Comparison of ENCODE assay signal across 13 cellular contexts in the genomic region with DNA sequence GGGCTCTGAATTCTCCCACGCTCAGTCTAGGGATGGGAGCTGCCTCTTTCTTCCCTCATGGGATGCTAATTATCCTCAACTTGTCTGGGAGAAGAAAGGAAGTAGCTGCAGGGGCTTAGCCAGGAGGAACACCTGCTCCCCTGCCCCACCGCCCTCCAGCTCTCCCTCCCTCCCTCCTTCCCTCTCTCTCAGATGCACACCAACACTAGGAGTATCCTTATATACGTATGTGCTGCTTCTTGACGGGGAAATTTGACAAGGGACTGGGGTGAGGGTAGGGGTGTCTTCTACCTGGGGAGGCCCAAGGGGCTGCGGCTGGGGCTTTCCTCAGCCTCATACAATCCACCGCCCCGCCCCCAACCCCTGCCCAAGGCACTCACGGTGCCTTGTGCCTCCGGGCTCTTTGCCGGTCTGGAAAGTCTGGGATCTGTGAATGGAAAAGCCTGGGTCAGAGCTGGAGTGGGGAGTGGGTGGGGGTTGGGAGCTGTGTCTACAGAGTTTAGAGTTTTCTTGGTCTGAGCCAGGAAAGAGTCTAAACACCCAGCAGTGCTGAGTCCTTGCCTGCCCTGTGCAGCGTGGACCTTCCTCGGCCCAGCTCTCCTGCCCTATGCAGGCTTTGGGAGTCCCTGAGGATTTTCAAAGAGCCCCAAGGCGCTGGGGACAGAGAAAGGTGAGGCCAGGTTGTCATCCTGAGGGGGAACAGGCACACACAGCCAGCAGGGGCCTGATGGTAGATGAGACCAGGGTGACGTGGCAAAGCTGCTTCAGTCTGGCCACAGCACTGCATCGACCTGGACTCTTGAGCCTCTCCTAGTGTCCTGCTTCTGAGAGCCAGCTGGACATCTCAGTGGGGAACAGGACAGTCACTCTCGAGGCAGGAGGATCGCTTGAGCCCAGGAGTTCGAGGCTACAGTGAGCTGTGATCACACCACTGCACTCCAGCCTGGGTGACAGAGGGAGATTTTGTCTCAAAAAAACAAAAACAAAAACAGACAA. TPM values are rescaled to one million over a fixed set of nuclear protein-coding genes. Genes with fewer than 3 reads are reported as not detected.
DNase-seq lines count a peak whose midpoint lies in the region; ATAC-seq and TF ChIP-seq lines count a peak whose summit lies in the region.
"Had no signal": no experiment of that assay in that cellular context is flagged by ENCODE, and none has a peak within 500 bp of the region (broad histone marks: within the 10 kb centered on the region; RNA-seq: fewer than 3 reads in every experiment).

No MANE protein-coding gene starts in this region.

- H3K9me2 ChIP-seq in GM23248 (ENCODE audit: insufficient read depth): no peaks in the 10 kb centered on the region

- in situ Hi-C loops in GM23248 (cut with MboI): no loop called here

- no peaks in the 10 kb centered on the region for H3K79me2 ChIP-seq in GM23248 (ENCODE audit: insufficient read depth)
- H3K79me2 ChIP-seq in fibroblast of lung (ENCODE audit: control insufficient read depth, insufficient read depth, low read length): no peaks in the 10 kb centered on the region
- H3K79me2 ChIP-seq in osteoblast (ENCODE audit: insufficient read depth, low read length): no peaks in the 10 kb centered on the region

- H3K4me3 Mint-ChIP-seq in T-cell: no peak overlapping the region
- H3K4me3 Mint-ChIP-seq: activated T-cell treated with anti-CD3 and anti-CD28 coated beads, Interleukin-2, amount 50 U/mL, for 72 hours; CD4-positive, alpha-beta memory T cell; natural killer cell had no signal

- no peaks in the 10 kb centered on the region for H4K20me1 ChIP-seq in GM23248 (ENCODE audit: insufficient read depth)
- no peaks in the 10 kb centered on the region for H4K20me1 ChIP-seq in fibroblast of lung (ENCODE audit: control insufficient read depth, extremely low read depth, insufficient read depth, low read length)
- H4K20me1 ChIP-seq in osteoblast (ENCODE audit: insufficient read depth, low read length): no peaks in the 10 kb centered on the region

- H3K4me2 ChIP-seq in GM23248 (ENCODE audit: unreplicated experiment) (no peak overlapping the region), fibroblast of lung (ENCODE audit: extremely low read depth, insufficient read depth, low read length) (no peak overlapping the region), osteoblast (ENCODE audit: insufficient read depth, low read length) (no peak overlapping the region)

- 47 to 62% methylated on average over 17 to 18 of the region's 18 CpGs for WGBS in GM23248 (ENCODE audit: low coverage in 1 of 2, low lambda C conversion rate in 2 of 2, missing lambda C conversion rate in 2 of 2), 2 experiments

- H3K27me3 Mint-ChIP-seq in T-cell: no peaks in the 10 kb centered on the region
- H3K27me3 Mint-ChIP-seq: CD4-positive, alpha-beta memory T cell had no signal

- DNase-seq in GM23248 (peak; percentile 23), NCI-H2227 (lab: John Stamatoyannopoulos, UW; ENCODE audit: unreplicated experiment) (peak; percentile 50), fibroblast of lung (ENCODE audit: low read depth in 2 of 2) (no peak), osteoblast (ENCODE audit: insufficient read length, low spot score, missing footprints) (peak; percentile 59), OCI-M2 (lab: John Stamatoyannopoulos, UW; ENCODE audit: unreplicated experiment) (no peak), glomerular visceral epithelial cell (ENCODE audit: extremely low spot score) (no peak), T-cell (no peak)
- DNase-seq: activated T-cell treated with anti-CD3 and anti-CD28 coated beads, Interleukin-2, amount 50 U/mL, for 72 hours; brain microvascular endothelial cell; CD4-positive, alpha-beta memory T cell; natural killer cell had no signal

- H3K9ac ChIP-seq in GM23248 (no peak overlapping the region), fibroblast of lung (ENCODE audit: insufficient read depth, low read length) (no peak overlapping the region)

- no peak overlapping the region for H3K27ac Mint-ChIP-seq in T-cell
- H3K27ac Mint-ChIP-seq: activated T-cell treated with anti-CD3 and anti-CD28 coated beads, Interleukin-2, amount 50 U/mL, for 72 hours; natural killer cell had no signal

- no peak for TF ChIP-seq CTCF in fibroblast of lung (conservative IDR thresholded peaks at IDR 0.05 in 1 of 2, IDR thresholded peaks at IDR 0.05 in 1 of 2; ENCODE audit: low read depth in 1 of 2, low read length in 2 of 2)
- no peak for TF ChIP-seq CTCF in osteoblast (IDR thresholded peaks at IDR 0.05; ENCODE audit: extremely low read depth, low read depth, low read length)

- H3K4me1 ChIP-seq in GM23248 (ENCODE audit: insufficient read depth) (no peaks in the 10 kb centered on the region), fibroblast of lung (ENCODE audit: control insufficient read depth, extremely low read depth, insufficient read depth, low read length) (no peaks in the 10 kb centered on the region), osteoblast (ENCODE audit: insufficient read depth, low read length) (no peaks in the 10 kb centered on the region)

- no peak for ATAC-seq in GM18907 (IDR thresholded peaks at IDR 0.05; ENCODE audit: unreplicated experiment)
- no peak for ATAC-seq in T-cell (replicated peaks in 1 of 4)
- ATAC-seq: natural killer cell had no signal

- no peaks in the 10 kb centered on the region for H3K36me3 Mint-ChIP-seq in T-cell
- H3K36me3 Mint-ChIP-seq: CD4-positive, alpha-beta memory T cell; natural killer cell had no signal

- H3K4me3 ChIP-seq in GM23248: no peak overlapping the region
- no peak overlapping the region for H3K4me3 ChIP-seq in fibroblast of lung (replicated peaks in 1 of 4; ENCODE audit: control extremely low read depth in 1 of 4, insufficient read depth in 1 of 4, low read depth in 3 of 4, low read length in 4 of 4)
- no peak overlapping the region for H3K4me3 ChIP-seq in osteoblast (ENCODE audit: insufficient read depth, low read length)

- no peaks in the 10 kb centered on the region for H3K9me3 ChIP-seq in GM23248 (ENCODE audit: low read depth)
- H3K9me3 ChIP-seq in fibroblast of lung (ENCODE audit: control insufficient read depth, insufficient read depth, low read depth, low read length): no peaks in the 10 kb centered on the region
- no peaks in the 10 kb centered on the region for H3K9me3 ChIP-seq in osteoblast (ENCODE audit: low read depth, low read length)

- 0 out of 2 replicates have a peak overlapping the region, but pooled peaks have one; percentile 24 for H2AFZ ChIP-seq in GM23248
- H2AFZ ChIP-seq in fibroblast of lung (ENCODE audit: low read length): peak overlapping the region; percentile 40
- H2AFZ ChIP-seq in osteoblast (ENCODE audit: low read length): no peak overlapping the region

- H3K27ac ChIP-seq in GM23248: no peak overlapping the region
- H3K27ac ChIP-seq in fibroblast of lung (ENCODE audit: insufficient read depth, low read length): no peak overlapping the region
- H3K27ac ChIP-seq in osteoblast (ENCODE audit: low read depth, low read length): no peak overlapping the region
- H3K27ac ChIP-seq: brain microvascular endothelial cell had no signal

- H3K36me3 ChIP-seq in GM23248 (ENCODE audit: low read depth) (no peaks in the 10 kb centered on the region), fibroblast of lung (ENCODE audit: control insufficient read depth, insufficient read depth, low read length) (no peaks in the 10 kb centered on the region), osteoblast (ENCODE audit: insufficient read depth, low read length) (no peaks in the 10 kb centered on the region)
- H3K36me3 ChIP-seq: brain microvascular endothelial cell had no signal

- no peaks in the 10 kb centered on the region for H3K9me3 Mint-ChIP-seq in T-cell
- H3K9me3 Mint-ChIP-seq: activated T-cell treated with anti-CD3 and anti-CD28 coated beads, Interleukin-2, amount 50 U/mL, for 72 hours; CD4-positive, alpha-beta memory T cell; natural killer cell had no signal

- H3K4me1 Mint-ChIP-seq in T-cell: no peaks in the 10 kb centered on the region
- H3K4me1 Mint-ChIP-seq: natural killer cell had no signal

- POLR2A ChIA-PET in T-cell (lab: Charles Lee): no interaction called here

- CTCF ChIA-PET in T-cell (lab: Charles Lee): no interaction called here

- H3K27me3 ChIP-seq in GM23248 (replicated peaks; ENCODE audit: insufficient read depth): no peaks in the 10 kb centered on the region
- H3K27me3 ChIP-seq in fibroblast of lung (ENCODE audit: control insufficient read depth, insufficient read depth, low read length): no peaks in the 10 kb centered on the region
- H3K27me3 ChIP-seq in osteoblast (ENCODE audit: insufficient read depth, low read length): no peaks in the 10 kb centered on the region
- H3K27me3 ChIP-seq: brain microvascular endothelial cell had no signal

- no peaks in the 10 kb centered on the region for H3F3A ChIP-seq in GM23248 (ENCODE audit: insufficient read depth)

RNA-seq across cellular contexts. Expression of a gene that starts 29.3 kb away (rescaled TPM):
- 0.13 TPM in 1 of 2 replicates, not detected in the other for total RNA-seq in GM23248 (2014; rRNA removed; shearing (Covaris generic))
- 0.11 TPM in 1 of 2 replicates, not detected in the other for polyA plus RNA-seq in GM23248 (2016; fragmentation: Nextera tagmentation; extraction: Ambion mirVana)
- total RNA-seq in fibroblast of lung: 0.17 TPM in 1 of 2 replicates, not detected in the other
- 0.05 and 0.06 TPM in 2 replicates for polyA plus RNA-seq in fibroblast of lung
- 0.06 and 0.10 TPM in 2 replicates for polyA plus RNA-seq in fibroblast of lung (2012)
- not detected in 2 replicates for polyA minus RNA-seq in fibroblast of lung (ENCODE audit: low replicate concordance)
- not detected in 2 replicates for total RNA-seq in osteoblast
- not detected for total RNA-seq in T-cell
- total RNA-seq: activated T-cell treated with anti-CD3 and anti-CD28 coated beads, Interleukin-2, amount 50 U/mL, for 72 hours; CD4-positive, alpha-beta memory T cell; endothelial cell of umbilical vein; natural killer cell had no signal
- polyA plus RNA-seq: CD4-positive, alpha-beta memory T cell had no signal

RNA-seq across cellular contexts. Expression of a gene that starts 55.3 kb away (rescaled TPM):
- 11.1 and 11.5 TPM in 2 replicates for total RNA-seq in GM23248 (2014; rRNA removed; shearing (Covaris generic))
- 13.0 and 14.5 TPM in 2 replicates for polyA plus RNA-seq in GM23248 (2016; fragmentation: Nextera tagmentation; extraction: Ambion mirVana)
- total RNA-seq in fibroblast of lung: 3.1 and 5.1 TPM in 2 replicates
- polyA plus RNA-seq in fibroblast of lung: 3.0 and 4.7 TPM in 2 replicates
- 4.4 and 6.7 TPM in 2 replicates for polyA plus RNA-seq in fibroblast of lung (2012)
- 8.4 and 14.7 TPM in 2 replicates for polyA minus RNA-seq in fibroblast of lung (ENCODE audit: low replicate concordance)
- 9.0 and 10.3 TPM in 2 replicates for total RNA-seq in osteoblast
- total RNA-seq in T-cell: under 1 TPM; 0.16 to 0.80 (median 0.46) TPM
- polyA plus RNA-seq: CD4-positive, alpha-beta memory T cell had no signal

Comparison
In these comparisons a context has a peak if more than half of its experiments do, and no peak if none do; other contexts are left out.
1. DNase-seq: peak in GM23248 (single experiment), NCI-H2227 (single experiment) and osteoblast (single experiment); none in fibroblast of lung (0 of 2), OCI-M2 (single experiment), glomerular visceral epithelial cell (single experiment) and T-cell (0 of 34).